In the genomic region with DNA sequence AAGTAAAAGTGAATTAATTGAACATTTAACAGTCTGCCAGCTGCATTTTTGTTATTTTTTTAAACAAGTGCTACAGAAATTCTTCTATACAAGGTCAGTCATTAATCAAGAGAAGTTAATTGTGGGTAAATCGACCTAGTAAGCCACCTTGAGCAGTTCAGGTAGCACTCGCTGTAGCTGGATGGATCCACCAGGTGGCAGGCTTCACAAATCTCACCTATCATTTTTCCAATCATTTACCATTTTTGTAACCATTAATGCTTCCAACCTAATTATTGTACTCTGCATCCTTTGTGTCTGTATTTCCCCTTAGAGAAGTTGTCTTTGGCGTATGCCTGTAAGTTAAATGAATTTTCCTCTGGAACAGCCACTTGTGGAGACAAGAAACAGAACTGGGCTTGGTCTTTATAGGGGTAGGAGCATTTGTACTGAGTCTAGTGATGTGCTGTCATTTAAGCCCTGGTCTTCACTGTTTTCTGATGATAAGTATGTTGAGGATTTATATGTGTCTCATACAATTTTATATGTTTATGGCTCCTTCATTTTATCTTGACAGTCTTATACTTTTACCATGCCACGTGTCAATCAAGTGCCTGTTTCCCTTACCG, we compare ENCODE assay signal across 8 cellular contexts. TPM values are rescaled to one million over a fixed set of nuclear protein-coding genes. Genes with fewer than 3 reads are reported as not detected.
A peak's percentile ranks its signal among the peaks of the same experiment; 100 is the strongest.
DNase-seq lines count a peak whose midpoint lies in the region; ATAC-seq and TF ChIP-seq lines count a peak whose summit lies in the region.

No MANE protein-coding gene starts in this region.

- no peaks in the 10 kb centered on the region for H3K9me3 Mint-ChIP-seq in CD8-positive, alpha-beta memory T cell
- no peaks in the 10 kb centered on the region for H3K9me3 Mint-ChIP-seq in nephron

- no peaks in the 10 kb centered on the region for H3K27me3 Mint-ChIP-seq in CD8-positive, alpha-beta memory T cell
- H3K27me3 Mint-ChIP-seq in nephron (ENCODE audit: low read depth) = no peaks in the 10 kb centered on the region

- peaks cover 47% of the 10 kb centered on the region for H3K4me1 ChIP-seq in CD8-positive, alpha-beta memory T cell (ENCODE audit: insufficient read depth, low read length)

- ATAC-seq in GM19395 (IDR thresholded peaks at IDR 0.05; ENCODE audit: unreplicated experiment) = peak; percentile 85
- no peak for ATAC-seq in GM21723 (IDR thresholded peaks at IDR 0.05; ENCODE audit: unreplicated experiment)

- peaks cover 5% of the 10 kb centered on the region for H3K36me3 ChIP-seq in CD8-positive, alpha-beta memory T cell (ENCODE audit: insufficient read depth, low read length)
- no peaks in the 10 kb centered on the region for H3K36me3 ChIP-seq in MG63

- peak overlapping the region; percentile 13 to 63 (median 54) for H3K27ac Mint-ChIP-seq in CD8-positive, alpha-beta memory T cell
- peak overlapping the region in 1 of 3 experiments; percentile 7 for H3K27ac Mint-ChIP-seq in nephron

- TF ChIP-seq CTCF in LNCAP (IDR thresholded peaks at IDR 0.05) (peak; percentile 91), nephron (IDR thresholded peaks at IDR 0.05; ENCODE audit: unreplicated experiment in 3 of 3) (peak; percentile 78 to 92 (median 83))

- H3K4me3 ChIP-seq in CD8-positive, alpha-beta memory T cell (ENCODE audit: low read length) = no peak overlapping the region
- H3K4me3 ChIP-seq in MG63 = no peak overlapping the region

- CTCF ChIA-PET in CD8-positive, alpha-beta memory T cell (lab: Charles Lee) = interaction anchor here (0.7 to 16.9 kb wide), 11 partner anchors 9 to 174 kb away, joined by 3 to 342 read pairs (median 4); a partner anchor contains a TSS

- peak; percentile 30 to 68 (median 44) for DNase-seq in CD8-positive, alpha-beta memory T cell
- DNase-seq in activated CD4-positive, alpha-beta T cell treated with anti-CD3 and anti-CD28 coated beads for 4 hours = peak; percentile 43 to 57
- DNase-seq in effector CD8-positive, alpha-beta T cell (lab: John Stamatoyannopoulos, UW) = peak; percentile 34
- DNase-seq in MG63 = no peak

- H3K4me1 Mint-ChIP-seq in CD8-positive, alpha-beta memory T cell = peaks cover 44 to 59% (median 54%) of the 10 kb centered on the region in 3 donors
- peaks cover 7% of the 10 kb centered on the region for H3K4me1 Mint-ChIP-seq in nephron

- H3K36me3 Mint-ChIP-seq in CD8-positive, alpha-beta memory T cell = peaks cover 0 to 19% (median 4%) of the 10 kb centered on the region in 3 donors
- H3K36me3 Mint-ChIP-seq in nephron (ENCODE audit: low read depth) = peaks cover 23% of the 10 kb centered on the region

- H3K27ac ChIP-seq in CD8-positive, alpha-beta memory T cell (ENCODE audit: low read depth, low read length) = no peak overlapping the region

- no peaks in the 10 kb centered on the region for H3K9me3 ChIP-seq in CD8-positive, alpha-beta memory T cell (ENCODE audit: low read length)
- H3K9me3 ChIP-seq in MG63 = no peaks in the 10 kb centered on the region

- POLR2A ChIA-PET in CD8-positive, alpha-beta memory T cell (lab: Charles Lee) = interaction anchor here (0.5 kb wide), 1 partner anchor 9 kb away, joined by 3 read pairs; no protein-coding TSS in a partner anchor

- H3K27me3 ChIP-seq in CD8-positive, alpha-beta memory T cell (ENCODE audit: insufficient read depth, low read length, poor library complexity, severe bottlenecking) = no peaks in the 10 kb centered on the region
- H3K27me3 ChIP-seq in MG63 = no peaks in the 10 kb centered on the region

- peak overlapping the region in 1 of 7 donors; percentile 28 for H3K4me3 Mint-ChIP-seq in CD8-positive, alpha-beta memory T cell
- H3K4me3 Mint-ChIP-seq in nephron = no peak overlapping the region

RNA-seq across cellular contexts. Expression of a gene that starts 39.5 kb away (rescaled TPM):
- total RNA-seq in CD8-positive, alpha-beta memory T cell = under 1 TPM; 0.24 to 0.27 TPM
- polyA plus RNA-seq in CD8-positive, alpha-beta memory T cell = not detected
- not detected in 2 replicates for total RNA-seq in MG63 (2014; rRNA removed; shearing (Covaris generic); ENCODE audit: low replicate concordance)
